19 cellular contexts compared by ENCODE assay signal in genomic region chr4:41389356-41389755, GRCh38.
DNase-seq lines count a peak whose midpoint lies in the region; ATAC-seq, FAIRE-seq and TF ChIP-seq lines count a peak whose summit lies in the region.
"Had no signal": no experiment of that assay in that cellular context is flagged by ENCODE, and none has a peak within 500 bp of the region (broad histone marks: within the 10 kb centered on the region; RNA-seq: fewer than 3 reads in every experiment).

No MANE protein-coding gene starts in this region.

- ATAC-seq in aorta (ENCODE audit: low FRiP score): no peak
- ATAC-seq: HepG2 had no signal

- TF ChIP-seq CTCF in esophagus muscularis mucosa (IDR thresholded peaks at IDR 0.05): no peak

- no peaks in the 10 kb centered on the region for H3K27me3 ChIP-seq in esophagus muscularis mucosa
- H3K27me3 ChIP-seq in aorta (ENCODE audit: control insufficient read depth in 1 of 2, insufficient read depth in 2 of 2, low read length in 1 of 2): no peaks in the 10 kb centered on the region
- H3K27me3 ChIP-seq: BLaER1 had no signal

- H3K4me1 ChIP-seq in esophagus muscularis mucosa (peaks cover 14 to 25% (median 19%) of the 10 kb centered on the region in 4 donors), aorta (ENCODE audit: control insufficient read depth in 1 of 2, insufficient read depth in 2 of 2, low read length in 2 of 2) (peaks cover 4 to 5% of the 10 kb centered on the region in 2 donors)
- H3K4me1 ChIP-seq: BLaER1 had no signal

- DNase-seq in Caki2 (ENCODE audit: low read depth) (peak; percentile 30), HTR-8/SVneo (ENCODE audit: insufficient read length, low spot score) (no peak), esophagus muscularis mucosa (ENCODE audit: extremely low spot score) (peak; percentile 8), urothelium cell line (ENCODE audit: low spot score) (no peak), NCI-H748 treated with DMSO at 0.1 percent for 48 hours (lab: John Stamatoyannopoulos, UW) (no peak), COLO668 (lab: John Stamatoyannopoulos, UW; ENCODE audit: unreplicated experiment) (no peak), aorta (no peak)
- DNase-seq: 8988T; CD4-positive, alpha-beta memory T cell; DMS 273 treated with DMSO at 0.1 percent for 48 hours; DMS53; DND-41; GM23248 had no signal

- H3K36me3 ChIP-seq in esophagus muscularis mucosa (no peaks in the 10 kb centered on the region), aorta (ENCODE audit: control insufficient read depth in 1 of 2, insufficient read depth in 2 of 2, low read length in 1 of 2) (no peaks in the 10 kb centered on the region)
- H3K36me3 ChIP-seq: BLaER1, HAP-1 had no signal

- no peaks in the 10 kb centered on the region for H3K9me3 ChIP-seq in esophagus muscularis mucosa
- no peaks in the 10 kb centered on the region for H3K9me3 ChIP-seq in aorta (ENCODE audit: control insufficient read depth, low read length)
- H3K9me3 ChIP-seq: BLaER1, HAP-1 had no signal

- peak; percentile 38 for FAIRE-seq in HTR-8/SVneo (lab: Jason Lieb, UNC)
- peak; percentile 40 for FAIRE-seq in urothelium cell line (lab: Jason Lieb, UNC)
- FAIRE-seq: G401.6, GM12892, GM18507, HepG2 had no signal

- TF ChIP-seq POLR2A in esophagus muscularis mucosa (IDR thresholded peaks at IDR 0.05; ENCODE audit: low read depth): no peak

- H3K27ac ChIP-seq in esophagus muscularis mucosa (replicated peaks in 1 of 4): no peak overlapping the region
- no peak overlapping the region for H3K27ac ChIP-seq in aorta (ENCODE audit: low read depth in 1 of 2, low read length in 2 of 2)
- H3K27ac ChIP-seq: BLaER1, GM23248 had no signal

- in situ Hi-C loops in Caki2 (cut with HindIII; ENCODE audit: low pct_unique_long_range_greater_than_20kb, low sequenced_read_pairs): no loop called here

- 88% methylated on average over 3 of the region's 3 CpGs for WGBS in esophagus muscularis mucosa
- 84 to 89% methylated on average over 3 of the region's 3 CpGs for WGBS in aorta, 2 donors

- H3K4me3 ChIP-seq in esophagus muscularis mucosa: no peak overlapping the region
- H3K4me3 ChIP-seq in aorta (ENCODE audit: low read length in 2 of 2): no peak overlapping the region
- H3K4me3 ChIP-seq: BLaER1, GM23248, HAP-1 had no signal

- intact Hi-C loops in esophagus muscularis mucosa (cut with DNase I) (no loop called here), aorta (cut with DNase I) (no loop called here)

- no peak for TF ChIP-seq EP300 in esophagus muscularis mucosa (IDR thresholded peaks at IDR 0.05)

Comparison
In these comparisons a context has a peak if more than half of its experiments do, and no peak if none do; other contexts are left out.
1. DNase-seq: peak in Caki2 (single experiment) and esophagus muscularis mucosa (single experiment); none in HTR-8/SVneo (single experiment), urothelium cell line (single experiment), NCI-H748 treated with DMSO at 0.1 percent for 48 hours (single experiment), COLO668 (single experiment) and aorta (0 of 2).